Comparison of ENCODE assay signal across 15 cellular contexts in genomic region chr11:86742436-86742805, GRCh38. TPM values are rescaled to one million over a fixed set of nuclear protein-coding genes. Genes with fewer than 3 reads are reported as not detected.
DNase-seq lines count a peak whose midpoint lies in the region; ATAC-seq and TF ChIP-seq lines count a peak whose summit lies in the region.
"Had no signal": no experiment of that assay in that cellular context is flagged by ENCODE, and none has a peak within 500 bp of the region (broad histone marks: within the 10 kb centered on the region; RNA-seq: fewer than 3 reads in every experiment).

No MANE protein-coding gene starts in this region.

- peaks cover 56% of the 10 kb centered on the region for H3K4me1 Mint-ChIP-seq in Calu3 (ENCODE audit: low read depth, unreplicated experiment)
- H3K4me1 Mint-ChIP-seq: IgD-negative memory B cell had no signal

- TF ChIP-seq CTCF in Calu3 (IDR thresholded peaks at IDR 0.05; ENCODE audit: unreplicated experiment), result no peak
- no peak for TF ChIP-seq CTCF in ascending aorta (IDR thresholded peaks at IDR 0.05)
- TF ChIP-seq CTCF in foreskin keratinocyte (conservative IDR thresholded peaks at IDR 0.05), result no peak
- TF ChIP-seq CTCF in GM13976 (IDR thresholded peaks at IDR 0.05; ENCODE audit: borderline replicate concordance, control extremely low read depth, extremely low read depth, insufficient read depth, missing control alignments), result no peak

- in situ Hi-C loops in GM13976 (cut with MboI; ENCODE audit: low sequenced_read_pairs, unreplicated experiment), result no loop called here

- H3K36me3 ChIP-seq in ascending aorta (no peaks in the 10 kb centered on the region), skeletal muscle satellite cell (ENCODE audit: insufficient read depth, low read length) (no peaks in the 10 kb centered on the region)
- H3K36me3 ChIP-seq: BE2C, HAP-1 had no signal

- H3K9ac ChIP-seq in skeletal muscle satellite cell (ENCODE audit: low read depth, low read length), result peak overlapping the region; percentile 81

- no peak overlapping the region for H3K4me3 Mint-ChIP-seq in Calu3 (ENCODE audit: low read depth, unreplicated experiment)
- H3K4me3 Mint-ChIP-seq: activated naive CD4-positive, alpha-beta T cell treated with anti-CD3 and anti-CD28 coated beads for 36 hours; IgD-negative memory B cell had no signal

- DNase-seq in Calu3 (no peak), ascending aorta (ENCODE audit: low spot score in 2 of 2) (no peak), foreskin keratinocyte (no peak), GDM1 (lab: John Stamatoyannopoulos, UW) (no peak), hippocampal formation (lab: John Stamatoyannopoulos, UW) (no peak), GM13976 (ENCODE audit: low spot score) (no peak)
- DNase-seq: activated CD8-positive, alpha-beta memory T cell treated with anti-CD3 and anti-CD28 coated beads for 24 hours; activated naive CD4-positive, alpha-beta T cell treated with anti-CD3 and anti-CD28 coated beads for 36 hours; BE2C; NCI-H1417 treated with DMSO at 0.1 percent for 48 hours; stimulated activated CD8-positive, alpha-beta memory T cell treated with anti-CD3 and anti-CD28 coated beads, Interleukin-4, amount 100 ng/mL, for 48 hours had no signal

- no peaks in the 10 kb centered on the region for H3K27me3 Mint-ChIP-seq in Calu3 (ENCODE audit: unreplicated experiment)

- ATAC-seq in foreskin keratinocyte (no peak), HG03432 (IDR thresholded peaks at IDR 0.05; ENCODE audit: unreplicated experiment) (no peak)

- H3K9me3 ChIP-seq in ascending aorta (no peaks in the 10 kb centered on the region), skeletal muscle satellite cell (replicated peaks; ENCODE audit: low read length) (no peaks in the 10 kb centered on the region)
- H3K9me3 ChIP-seq: BE2C, HAP-1 had no signal

- H3K4me2 ChIP-seq in skeletal muscle satellite cell (ENCODE audit: low read length), result peak overlapping the region; percentile 54

- H3K27ac ChIP-seq in ascending aorta, result peak overlapping the region; percentile 95 to 97
- peak overlapping the region; percentile 79 for H3K27ac ChIP-seq in foreskin keratinocyte

- intact Hi-C loops in Calu3 (cut with micrococcal nuclease; ENCODE audit: unreplicated experiment), result loop anchor here (5.0 kb wide), 2 partner anchors 60 to 70 kb away; partner anchors contain the start of genes ME3 and PRSS23
- intact Hi-C loops in ascending aorta (cut with DNase I), result loop anchor here (2.0 to 5.0 kb wide), 4 partner anchors 54 to 175 kb away; partner anchors contain the start of genes ME3 and PRSS23

- peaks cover 24% of the 10 kb centered on the region for H3K36me3 Mint-ChIP-seq in Calu3 (ENCODE audit: insufficient read depth, unreplicated experiment)
- H3K36me3 Mint-ChIP-seq: IgD-negative memory B cell had no signal

- H3K27me3 ChIP-seq in ascending aorta (no peaks in the 10 kb centered on the region), foreskin keratinocyte (no peaks in the 10 kb centered on the region), skeletal muscle satellite cell (ENCODE audit: control insufficient read depth, insufficient read depth, low read length) (no peaks in the 10 kb centered on the region)
- H3K27me3 ChIP-seq: BE2C had no signal

- H3K4me3 ChIP-seq in ascending aorta (no peak overlapping the region), skeletal muscle satellite cell (ENCODE audit: low read length) (peak overlapping the region; percentile 23)
- H3K4me3 ChIP-seq: HAP-1 had no signal

- peaks cover 18 to 48% of the 10 kb centered on the region in 2 donors for H3K4me1 ChIP-seq in ascending aorta
- peaks cover 36% of the 10 kb centered on the region for H3K4me1 ChIP-seq in foreskin keratinocyte
- H3K4me1 ChIP-seq in skeletal muscle satellite cell (ENCODE audit: control insufficient read depth, insufficient read depth, low read length), result peaks cover 83% of the 10 kb centered on the region

- BruUV-seq in Calu3 (replicated peaks; lab: Mats Ljungman, UMichigan), result no TSS peak

- CTCF ChIA-PET in Calu3 (lab: Charles Lee), result no interaction called here

- H3K9me3 Mint-ChIP-seq in Calu3 (ENCODE audit: low read depth, unreplicated experiment), result no peaks in the 10 kb centered on the region
- H3K9me3 Mint-ChIP-seq: activated naive CD4-positive, alpha-beta T cell treated with anti-CD3 and anti-CD28 coated beads for 36 hours had no signal

- H3K27ac Mint-ChIP-seq in Calu3 (ENCODE audit: unreplicated experiment), result peak overlapping the region; percentile 95
- H3K27ac Mint-ChIP-seq: activated naive CD4-positive, alpha-beta T cell treated with anti-CD3 and anti-CD28 coated beads for 36 hours; IgD-negative memory B cell had no signal

RNA-seq across cellular contexts. Expression of gene PRSS23, which starts 57.9 kb away (rescaled TPM):
- total RNA-seq in Calu3 (2022) (13.9 and 14.5 TPM in 2 replicates), ascending aorta (184 TPM), foreskin keratinocyte (104 and 117 TPM in 2 replicates)
- 72.7 and 77.6 TPM in 2 replicates for polyA plus RNA-seq in foreskin keratinocyte
- total RNA-seq in skeletal muscle satellite cell (2012; rRNA removed), result 85.2 and 87.4 TPM in 2 replicates
